24 cellular contexts compared by ENCODE assay signal in genomic region chr4:120826449-120826848, GRCh38.
"Had no signal": no experiment of that assay in that cellular context is flagged by ENCODE, and none has a peak within 500 bp of the region (broad histone marks: within the 10 kb centered on the region; RNA-seq: fewer than 3 reads in every experiment).

No MANE protein-coding gene starts in this region.

- H3K4me2 ChIP-seq: SK-N-SH had no signal

- H3K4me1 ChIP-seq: ascending aorta, Peyer's patch, SJSA1 had no signal

- H3K36me3 ChIP-seq: ascending aorta, cardiac muscle cell, Peyer's patch, SJSA1 had no signal

- H3K9me2 ChIP-seq: SK-N-SH had no signal

- H3K4me3 ChIP-seq: ascending aorta, cardiac muscle cell, Peyer's patch, SJSA1 had no signal

- DNase-seq: activated CD4-positive, alpha-beta T cell treated with anti-CD3 and anti-CD28 coated beads, Interleukin-2, amount 10 ng/mL, durations not matched to agents 24 days and 14 days; activated CD4-positive, alpha-beta T cell treated with anti-CD3 and anti-CD28 coated beads, Interleukin-2, amount 50 U/mL, for 4 hours; activated CD8-positive, alpha-beta T cell treated with anti-CD3 and anti-CD28 coated beads for 36 hours; activated gamma-delta T cell; activated naive CD4-positive, alpha-beta T cell treated with Interleukin-2 at 50 U/mL for 16 hours; activated naive CD8-positive, alpha-beta T cell treated with anti-CD3 and anti-CD28 coated beads, Interleukin-2, amount 10 ng/mL, durations not matched to agents 7 days and 5 days; activated T-cell treated with anti-CD3 and anti-CD28 coated beads, Interleukin-2, amount 50 U/mL, for 1 hour; activated T-cell treated with anti-CD3 and anti-CD28 coated beads, Interleukin-2, amount 50 U/mL, for 72 hours; amygdala; NCI-H1105; NCI-H1417 treated with DMSO at 0.1 percent for 48 hours; NCI-H187 treated with DMSO at 0.1 percent for 48 hours; NCI-H2081 treated with DMSO at 0.1 percent for 48 hours; NCI-H345; NCI-H524 treated with DMSO at 0.1 percent for 48 hours; Peyer's patch; RPMI8226; SHP77 treated with DMSO at 0.1 percent for 48 hours; SK-N-SH had no signal

- ATAC-seq: activated CD8-positive, alpha-beta T cell treated with anti-CD3 and anti-CD28 coated beads for 36 hours; activated T-cell treated with anti-CD3 and anti-CD28 coated beads, Interleukin-2, amount 50 U/mL, for 72 hours; activated T-helper 17 cell treated with anti-CD3 and anti-CD28 coated beads, Interleukin-2, amount 50 U/mL, for 72 hours had no signal

- FAIRE-seq: TTC549 had no signal

- H3K27me3 ChIP-seq: ascending aorta, cardiac muscle cell, Peyer's patch, SJSA1 had no signal

- H3K9ac ChIP-seq: SK-N-SH had no signal

- H3K27ac ChIP-seq: ascending aorta, cardiac muscle cell, Peyer's patch, SJSA1 had no signal

- H3K9me3 ChIP-seq: ascending aorta, Peyer's patch, SJSA1, SK-N-SH had no signal
